ENCODE assay signal across 13 cellular contexts in genomic region chr7:30849565-30849964, GRCh38.
A peak's percentile ranks its signal among the peaks of the same experiment; 100 is the strongest.
DNase-seq lines count a peak whose midpoint lies in the region; ATAC-seq and TF ChIP-seq lines count a peak whose summit lies in the region.
"Had no signal": no experiment of that assay in that cellular context is flagged by ENCODE, and none has a peak within 500 bp of the region (broad histone marks: within the 10 kb centered on the region; RNA-seq: fewer than 3 reads in every experiment).

No MANE protein-coding gene starts in this region.

- H3K4me2 ChIP-seq in mesenchymal stem cell (ENCODE audit: low read length, poor library complexity, severe bottlenecking), result no peak overlapping the region

- H4K91ac ChIP-seq in mesenchymal stem cell (ENCODE audit: low read length), result no peak overlapping the region

- H3K27ac ChIP-seq in body of pancreas (no peak overlapping the region), mesenchymal stem cell (ENCODE audit: low read length, poor library complexity, severe bottlenecking) (no peak overlapping the region), thoracic aorta (peak overlapping the region; percentile 92 to 99)
- H3K27ac ChIP-seq: C4-2B had no signal

- H3K4me3 ChIP-seq in body of pancreas, result no peak overlapping the region
- no peak overlapping the region for H3K4me3 ChIP-seq in mesenchymal stem cell (ENCODE audit: insufficient read depth in 1 of 2, low read depth in 1 of 2, low read length in 2 of 2)
- H3K4me3 ChIP-seq in thoracic aorta, result no peak overlapping the region

- H4K8ac ChIP-seq in mesenchymal stem cell (ENCODE audit: low read length), result no peak overlapping the region

- no peak for TF ChIP-seq POLR2A in body of pancreas (IDR thresholded peaks at IDR 0.05)

- no peak overlapping the region for H3K4ac ChIP-seq in mesenchymal stem cell (ENCODE audit: low read depth in 1 of 2, low read length in 2 of 2)

- H3K36me3 Mint-ChIP-seq in activated T-cell treated with anti-CD3 and anti-CD28 coated beads, Interleukin-2, amount 50 U/mL, for 24 hours (ENCODE audit: low read depth), result no peaks in the 10 kb centered on the region
- H3K36me3 Mint-ChIP-seq in nephron progenitor cell (ENCODE audit: low read depth), result no peaks in the 10 kb centered on the region

- H3K9ac ChIP-seq in mesenchymal stem cell (ENCODE audit: low read length), result peak overlapping the region; percentile 53

- no peak overlapping the region for H3K27ac Mint-ChIP-seq in activated T-cell treated with anti-CD3 and anti-CD28 coated beads, Interleukin-2, amount 50 U/mL, for 24 hours
- no peak overlapping the region for H3K27ac Mint-ChIP-seq in nephron progenitor cell

- H3K18ac ChIP-seq in mesenchymal stem cell (ENCODE audit: low read depth in 1 of 2, low read length in 2 of 2), result no peak overlapping the region

- ATAC-seq in body of pancreas (peak; percentile 31), thoracic aorta (ENCODE audit: insufficient number of reproducible peaks, low FRiP score, low read depth) (no peak)
- ATAC-seq: Right ventricle myocardium inferior had no signal

- H3K9me3 ChIP-seq in body of pancreas (no peaks in the 10 kb centered on the region), mesenchymal stem cell (ENCODE audit: control insufficient read depth, low read length) (no peaks in the 10 kb centered on the region), thoracic aorta (no peaks in the 10 kb centered on the region)

- H3K4me3 Mint-ChIP-seq in activated T-cell treated with anti-CD3 and anti-CD28 coated beads, Interleukin-2, amount 50 U/mL, for 24 hours, result no peak overlapping the region
- H3K4me3 Mint-ChIP-seq in nephron progenitor cell, result no peak overlapping the region

- no peak overlapping the region for H2AFZ ChIP-seq in mesenchymal stem cell (ENCODE audit: low read depth, low read length)

- H2BK12ac ChIP-seq in mesenchymal stem cell (ENCODE audit: low read length in 2 of 2), result no peak overlapping the region

- no peak overlapping the region for H3K23ac ChIP-seq in mesenchymal stem cell (ENCODE audit: low read length in 2 of 2)

- POLR2A ChIA-PET in GM10248 (lab: Yijun Ruan, JAX), result no interaction called here

- no peaks in the 10 kb centered on the region for H3K27me3 Mint-ChIP-seq in activated T-cell treated with anti-CD3 and anti-CD28 coated beads, Interleukin-2, amount 50 U/mL, for 24 hours
- H3K27me3 Mint-ChIP-seq in nephron progenitor cell (ENCODE audit: low read depth, poor library complexity), result no peaks in the 10 kb centered on the region

- intact Hi-C loops in body of pancreas (cut with DNase I), result no loop called here

- H2AK5ac ChIP-seq in mesenchymal stem cell (ENCODE audit: low read length, severe bottlenecking), result no peak overlapping the region

- no peak overlapping the region for H2BK15ac ChIP-seq in mesenchymal stem cell (ENCODE audit: low read depth, poor library complexity, severe bottlenecking)

- no peak overlapping the region for H2BK120ac ChIP-seq in mesenchymal stem cell (ENCODE audit: low read depth, low read length)

- H2BK5ac ChIP-seq in mesenchymal stem cell (ENCODE audit: low read depth, low read length, poor library complexity, severe bottlenecking), result no peak overlapping the region

- H3K27me3 ChIP-seq in body of pancreas (no peaks in the 10 kb centered on the region), mesenchymal stem cell (ENCODE audit: control insufficient read depth in 1 of 2, insufficient read depth in 1 of 2, low read length in 2 of 2) (no peaks in the 10 kb centered on the region), thoracic aorta (replicated peaks; ENCODE audit: insufficient read depth) (no peaks in the 10 kb centered on the region)

- H3K36me3 ChIP-seq in body of pancreas (replicated peaks in 1 of 2; ENCODE audit: insufficient read depth in 1 of 2, low read depth in 2 of 2) (no peaks in the 10 kb centered on the region), mesenchymal stem cell (ENCODE audit: control insufficient read depth in 1 of 2, insufficient read depth in 2 of 2, low read depth in 1 of 2, low read length in 2 of 2) (peaks cover 19 to 37% of the 10 kb centered on the region in 2 experiments), thoracic aorta (no peaks in the 10 kb centered on the region)

- H3K14ac ChIP-seq in mesenchymal stem cell (ENCODE audit: low read length in 2 of 2), result no peak overlapping the region

- peaks cover 15% of the 10 kb centered on the region for H3K4me1 ChIP-seq in body of pancreas
- peaks cover 21% of the 10 kb centered on the region for H3K4me1 ChIP-seq in mesenchymal stem cell (ENCODE audit: control insufficient read depth, insufficient read depth, low read depth, low read length)
- peaks cover 39 to 90% of the 10 kb centered on the region in 2 donors for H3K4me1 ChIP-seq in thoracic aorta (ENCODE audit: control insufficient read depth in 1 of 2, low read depth in 2 of 2)

- H3K79me1 ChIP-seq in mesenchymal stem cell (replicated peaks; ENCODE audit: low read length, poor library complexity, severe bottlenecking), result peaks cover 3% of the 10 kb centered on the region

- CTCF ChIA-PET in GM10248 (lab: Yijun Ruan, JAX), result interaction anchor here (1.2 kb wide), 1 partner anchor 284 kb away, joined by 3 read pairs; no protein-coding TSS in a partner anchor

- DNase-seq in SK-N-DZ (ENCODE audit: low spot score) (peak; percentile 78), body of pancreas (peak in 1 of 4 donors; percentile 66), mesenchymal stem cell (no peak), thoracic aorta (ENCODE audit: low spot score) (no peak), GM10248 (ENCODE audit: extremely low spot score) (no peak), nephron progenitor cell (no peak)
- DNase-seq in activated T-cell treated with anti-CD3 and anti-CD28 coated beads, Interleukin-2, amount 50 U/mL, for 24 hours, result no peak
- DNase-seq: DMS79 treated with DMSO at 0.1 percent for 48 hours, KG1, MV-4-11, NCI-H1694 treated with DMSO at 0.1 percent for 48 hours had no signal

- H3K9me3 Mint-ChIP-seq in activated T-cell treated with anti-CD3 and anti-CD28 coated beads, Interleukin-2, amount 50 U/mL, for 24 hours, result no peaks in the 10 kb centered on the region
- H3K9me3 Mint-ChIP-seq in nephron progenitor cell, result no peaks in the 10 kb centered on the region

- TF ChIP-seq CTCF in body of pancreas (IDR thresholded peaks at IDR 0.05) (no peak), thoracic aorta (IDR thresholded peaks at IDR 0.05) (no peak), GM10248 (IDR thresholded peaks at IDR 0.05; ENCODE audit: control extremely low read depth, extremely low read depth, low read depth, missing control alignments) (no peak), nephron progenitor cell (IDR thresholded peaks at IDR 0.05) (no peak)

- 42 to 48% methylated on average over 4 of the region's 4 CpGs for WGBS in body of pancreas, 2 donors
- 74% methylated on average over 4 of the region's 4 CpGs for WGBS in mesenchymal stem cell

- H3K4me1 Mint-ChIP-seq in activated T-cell treated with anti-CD3 and anti-CD28 coated beads, Interleukin-2, amount 50 U/mL, for 24 hours (ENCODE audit: low read depth), result no peaks in the 10 kb centered on the region
- H3K4me1 Mint-ChIP-seq in nephron progenitor cell, result peaks cover 54% of the 10 kb centered on the region

Comparison
In these comparisons a context has a peak if more than half of its experiments do, and no peak if none do; other contexts are left out.
1. H3K27ac ChIP-seq: peak in thoracic aorta (2 of 2); none in body of pancreas (0 of 4) and mesenchymal stem cell (single experiment).